In the genomic region with DNA sequence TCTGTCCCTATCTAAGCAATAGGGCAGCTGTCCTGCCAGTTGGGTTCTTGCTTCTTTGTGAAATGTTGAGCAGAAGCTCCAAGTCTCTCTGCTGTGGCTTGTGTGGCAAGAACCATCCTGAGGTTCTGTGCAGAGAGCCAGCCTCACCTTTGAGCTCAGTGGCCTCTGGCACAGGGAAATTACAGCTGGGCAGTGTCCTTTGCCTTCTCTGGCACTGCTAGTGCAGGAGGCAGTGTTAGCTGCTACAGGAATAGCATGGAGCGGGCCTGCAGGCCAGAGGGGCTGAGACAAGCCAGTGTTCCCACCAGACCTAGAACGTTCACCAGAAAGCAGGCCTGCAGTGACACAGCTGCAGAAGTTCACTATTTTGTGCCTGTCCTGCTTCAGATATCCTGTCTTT, we compare ENCODE assay signal across 13 cellular contexts. TPM values are rescaled to one million over a fixed set of nuclear protein-coding genes. Genes with fewer than 3 reads are reported as not detected.
DNase-seq lines count a peak whose midpoint lies in the region; ATAC-seq and TF ChIP-seq lines count a peak whose summit lies in the region.
"Had no signal": no experiment of that assay in that cellular context is flagged by ENCODE, and none has a peak within 500 bp of the region (broad histone marks: within the 10 kb centered on the region; RNA-seq: fewer than 3 reads in every experiment).

No MANE protein-coding gene starts in this region.

- H3K4me1 ChIP-seq in DND-41 (ENCODE audit: insufficient read depth, low read length) = peaks cover 39% of the 10 kb centered on the region
- H3K4me1 ChIP-seq in rectal smooth muscle tissue (ENCODE audit: control insufficient read depth, insufficient read depth, low read length) = peaks cover 24% of the 10 kb centered on the region
- no peaks in the 10 kb centered on the region for H3K4me1 ChIP-seq in MM.1S (ENCODE audit: low read length)

- H2AFZ ChIP-seq in DND-41 (ENCODE audit: low read depth, low read length) = no peak overlapping the region
- H2AFZ ChIP-seq in MM.1S (ENCODE audit: low read length) = no peak overlapping the region

- peaks cover 18% of the 10 kb centered on the region for H3K4me1 Mint-ChIP-seq in activated T-helper 17 cell treated with anti-CD3 and anti-CD28 coated beads, Interleukin-2, amount 50 U/mL, for 72 hours
- peaks cover 9% of the 10 kb centered on the region for H3K4me1 Mint-ChIP-seq in activated CD4-positive, alpha-beta memory T cell treated with anti-CD3 and anti-CD28 coated beads, Interleukin-2, amount 10 ng/mL, durations not matched to agents 7 days and 5 days

- H3K9me2 ChIP-seq in MM.1S (replicated peaks; ENCODE audit: insufficient read depth, low read length) = no peaks in the 10 kb centered on the region

- H3K27ac Mint-ChIP-seq in activated T-helper 17 cell treated with anti-CD3 and anti-CD28 coated beads, Interleukin-2, amount 50 U/mL, for 72 hours = no peak overlapping the region
- no peak overlapping the region for H3K27ac Mint-ChIP-seq in activated CD4-positive, alpha-beta memory T cell treated with anti-CD3 and anti-CD28 coated beads, Interleukin-2, amount 10 ng/mL, durations not matched to agents 7 days and 5 days

- H4K20me1 ChIP-seq in DND-41 (ENCODE audit: insufficient read depth, low read length) (peaks cover 8% of the 10 kb centered on the region; the same call in 1 of the 2 replicates), MM.1S (ENCODE audit: insufficient read depth, low read length) (no peaks in the 10 kb centered on the region)

- no peaks in the 10 kb centered on the region for H3K9me3 Mint-ChIP-seq in activated T-helper 17 cell treated with anti-CD3 and anti-CD28 coated beads, Interleukin-2, amount 50 U/mL, for 72 hours
- H3K9me3 Mint-ChIP-seq in activated CD4-positive, alpha-beta memory T cell treated with anti-CD3 and anti-CD28 coated beads, Interleukin-2, amount 10 ng/mL, durations not matched to agents 7 days and 5 days = no peaks in the 10 kb centered on the region

- no peaks in the 10 kb centered on the region for H3K27me3 Mint-ChIP-seq in activated T-helper 17 cell treated with anti-CD3 and anti-CD28 coated beads, Interleukin-2, amount 50 U/mL, for 72 hours
- peaks cover 22% of the 10 kb centered on the region for H3K27me3 Mint-ChIP-seq in activated CD4-positive, alpha-beta memory T cell treated with anti-CD3 and anti-CD28 coated beads, Interleukin-2, amount 10 ng/mL, durations not matched to agents 7 days and 5 days

- H3K36me3 ChIP-seq in DND-41 (ENCODE audit: insufficient read depth, low read length) = peaks cover 3% of the 10 kb centered on the region; the same call in 1 of the 2 replicates
- H3K36me3 ChIP-seq in rectal smooth muscle tissue (ENCODE audit: control insufficient read depth, insufficient read depth, low read length) = no peaks in the 10 kb centered on the region
- H3K36me3 ChIP-seq in MM.1S (replicated peaks; ENCODE audit: insufficient read depth, low read length) = no peaks in the 10 kb centered on the region

- H3F3A ChIP-seq in MM.1S (ENCODE audit: insufficient read depth, low read length) = 0 out of 2 replicates have a peak, but pooled peaks cover 3% of the 10 kb centered on the region

- ATAC-seq in DND-41 (ENCODE audit: insufficient read depth, low read depth) = no peak
- no peak for ATAC-seq in activated T-helper 17 cell treated with anti-CD3 and anti-CD28 coated beads, Interleukin-2, amount 50 U/mL, for 72 hours (replicated peaks)
- no peak for ATAC-seq in HG03432 (IDR thresholded peaks at IDR 0.05; ENCODE audit: unreplicated experiment)
- ATAC-seq: GM12878 had no signal

- DNase-seq in DND-41 = no peak
- DNase-seq in inferior parietal cortex (ENCODE audit: extremely low spot score) = peak; percentile 25
- no peak for DNase-seq in MM.1S
- DNase-seq in activated CD4-positive, alpha-beta memory T cell treated with anti-CD3 and anti-CD28 coated beads, Interleukin-2, amount 10 ng/mL, durations not matched to agents 7 days and 5 days = no peak
- DNase-seq in coronary artery (ENCODE audit: low spot score) = no peak
- DNase-seq: NCI-H1436 treated with DMSO at 0.1 percent for 48 hours; stimulated activated naive CD4-positive, alpha-beta T cell had no signal

- H3K27me3 ChIP-seq in DND-41 (ENCODE audit: insufficient read depth, low read length, poor library complexity) (no peaks in the 10 kb centered on the region), rectal smooth muscle tissue (ENCODE audit: control insufficient read depth, insufficient read depth, low read length) (no peaks in the 10 kb centered on the region), MM.1S (replicated peaks; ENCODE audit: insufficient read depth, low read length) (no peaks in the 10 kb centered on the region)

- POLR2A ChIA-PET in activated CD4-positive, alpha-beta memory T cell treated with anti-CD3 and anti-CD28 coated beads, Interleukin-2, amount 10 ng/mL, durations not matched to agents 7 days and 5 days (lab: Charles Lee) = interaction anchor here (1.4 kb wide), 1 partner anchor 32 kb away, joined by 3 read pairs; no protein-coding TSS in a partner anchor

- CTCF ChIA-PET in activated CD4-positive, alpha-beta memory T cell treated with anti-CD3 and anti-CD28 coated beads, Interleukin-2, amount 10 ng/mL, durations not matched to agents 7 days and 5 days (lab: Charles Lee) = interaction anchor here (1.0 to 2.7 kb wide), 2 partner anchors 34 to 95 kb away, joined by 4 to 10 read pairs; no protein-coding TSS in a partner anchor

- no peaks in the 10 kb centered on the region for H3K9me3 ChIP-seq in DND-41 (ENCODE audit: insufficient read depth, low read length, severe bottlenecking)
- H3K9me3 ChIP-seq in MM.1S (replicated peaks; ENCODE audit: insufficient read depth, low read length) = no peaks in the 10 kb centered on the region

- H3K4me3 ChIP-seq in DND-41 (ENCODE audit: low read depth in 1 of 2, low read length in 2 of 2) (no peak overlapping the region), rectal smooth muscle tissue (ENCODE audit: low read length) (peak overlapping the region; percentile 7), MM.1S (ENCODE audit: low read length) (no peak overlapping the region), coronary artery (no peak overlapping the region)

- H3K4me3 Mint-ChIP-seq in activated T-helper 17 cell treated with anti-CD3 and anti-CD28 coated beads, Interleukin-2, amount 50 U/mL, for 72 hours = peak overlapping the region; percentile 87
- H3K4me3 Mint-ChIP-seq in activated CD4-positive, alpha-beta memory T cell treated with anti-CD3 and anti-CD28 coated beads, Interleukin-2, amount 10 ng/mL, durations not matched to agents 7 days and 5 days = no peak overlapping the region

- H3K27ac ChIP-seq in DND-41 (ENCODE audit: low read length) (no peak overlapping the region), rectal smooth muscle tissue (ENCODE audit: low read depth, low read length) (peak overlapping the region; percentile 83), MM.1S (ENCODE audit: low read length) (no peak overlapping the region), coronary artery (no peak overlapping the region)

- peaks cover 7% of the 10 kb centered on the region for H3K36me3 Mint-ChIP-seq in activated T-helper 17 cell treated with anti-CD3 and anti-CD28 coated beads, Interleukin-2, amount 50 U/mL, for 72 hours (ENCODE audit: low read depth)
- no peaks in the 10 kb centered on the region for H3K36me3 Mint-ChIP-seq in activated CD4-positive, alpha-beta memory T cell treated with anti-CD3 and anti-CD28 coated beads, Interleukin-2, amount 10 ng/mL, durations not matched to agents 7 days and 5 days (ENCODE audit: low read depth)

- H3K4me2 ChIP-seq in DND-41 (ENCODE audit: insufficient read depth, low read length) (peak overlapping the region; percentile 84; the same call in 1 of the 2 replicates), MM.1S (ENCODE audit: low read depth, low read length) (no peak overlapping the region)

- TF ChIP-seq CTCF in DND-41 (IDR thresholded peaks at IDR 0.05; ENCODE audit: borderline replicate concordance, extremely low read depth, low read length, poor library complexity, severe bottlenecking) (no peak), MM.1S (IDR thresholded peaks at IDR 0.05; ENCODE audit: low read length) (no peak), coronary artery (IDR thresholded peaks at IDR 0.05) (no peak)

- peaks cover 27% of the 10 kb centered on the region; the same call in 1 of the 2 replicates for H3K79me2 ChIP-seq in DND-41 (ENCODE audit: insufficient read depth, low read length)
- no peaks in the 10 kb centered on the region for H3K79me2 ChIP-seq in MM.1S (ENCODE audit: low read length)

- H3K9ac ChIP-seq in DND-41 (ENCODE audit: low read depth, low read length) = peak overlapping the region; percentile 25; the same call in 1 of the 2 replicates
- no peak overlapping the region for H3K9ac ChIP-seq in rectal smooth muscle tissue (ENCODE audit: low read length)
- no peak overlapping the region for H3K9ac ChIP-seq in MM.1S (ENCODE audit: low read length)

RNA-seq across cellular contexts. Expression of a gene that starts 1.8 kb away (rescaled TPM):
- total RNA-seq in activated T-helper 17 cell treated with anti-CD3 and anti-CD28 coated beads, Interleukin-2, amount 50 U/mL, for 72 hours = 1 to 10 TPM; 9.4 to 9.6 TPM
- total RNA-seq in activated CD4-positive, alpha-beta memory T cell treated with anti-CD3 and anti-CD28 coated beads, Interleukin-2, amount 10 ng/mL, durations not matched to agents 7 days and 5 days = 1 to 10 TPM; 4.5 to 5.2 TPM

RNA-seq across cellular contexts. Expression of a gene that starts 44.0 kb away (rescaled TPM):
- 10 to 100 TPM; 61.9 to 64.5 TPM for total RNA-seq in activated T-helper 17 cell treated with anti-CD3 and anti-CD28 coated beads, Interleukin-2, amount 50 U/mL, for 72 hours
- total RNA-seq in activated CD4-positive, alpha-beta memory T cell treated with anti-CD3 and anti-CD28 coated beads, Interleukin-2, amount 10 ng/mL, durations not matched to agents 7 days and 5 days = 100 to 1,000 TPM; 130 to 136 TPM

RNA-seq across cellular contexts. Expression of a gene that starts 53.5 kb away (rescaled TPM):
- not detected for total RNA-seq in activated T-helper 17 cell treated with anti-CD3 and anti-CD28 coated beads, Interleukin-2, amount 50 U/mL, for 72 hours
- total RNA-seq in activated CD4-positive, alpha-beta memory T cell treated with anti-CD3 and anti-CD28 coated beads, Interleukin-2, amount 10 ng/mL, durations not matched to agents 7 days and 5 days = not detected
- total RNA-seq: GM12878, mononuclear cell had no signal

RNA-seq across cellular contexts. Expression of a gene that starts 53.6 kb away (rescaled TPM):
- total RNA-seq in activated T-helper 17 cell treated with anti-CD3 and anti-CD28 coated beads, Interleukin-2, amount 50 U/mL, for 72 hours = not detected
- total RNA-seq in activated CD4-positive, alpha-beta memory T cell treated with anti-CD3 and anti-CD28 coated beads, Interleukin-2, amount 10 ng/mL, durations not matched to agents 7 days and 5 days = not detected
- total RNA-seq: dermis microvascular lymphatic vessel endothelial cell, GM12878, mononuclear cell had no signal
